8 cellular contexts compared by ENCODE assay signal in genomic region chr4:48173055-48173991, GRCh38. TPM values are rescaled to one million over a fixed set of nuclear protein-coding genes. Genes with fewer than 3 reads are reported as not detected.
DNase-seq lines count a peak whose midpoint lies in the region; ATAC-seq, FAIRE-seq and TF ChIP-seq lines count a peak whose summit lies in the region.

No MANE protein-coding gene starts in this region.

- H3K36me3 Mint-ChIP-seq in activated naive CD8-positive, alpha-beta T cell treated with anti-CD3 and anti-CD28 coated beads, Interleukin-2, amount 50 U/mL, for 24 hours (ENCODE audit: low read depth) = peaks cover 6% of the 10 kb centered on the region

- H4K91ac ChIP-seq in mesenchymal stem cell (ENCODE audit: low read length) = no peak overlapping the region

- no peak overlapping the region for H3K4me3 Mint-ChIP-seq in activated naive CD8-positive, alpha-beta T cell treated with anti-CD3 and anti-CD28 coated beads, Interleukin-2, amount 50 U/mL, for 24 hours

- peak overlapping the region in 1 of 2 experiments; percentile 39 for H3K4me3 ChIP-seq in mesenchymal stem cell (ENCODE audit: insufficient read depth in 1 of 2, low read depth in 1 of 2, low read length in 2 of 2)

- H2BK120ac ChIP-seq in mesenchymal stem cell (ENCODE audit: low read depth, low read length) = peak overlapping the region; percentile 52

- H3K14ac ChIP-seq in mesenchymal stem cell (ENCODE audit: low read length in 2 of 2) = no peak overlapping the region

- peaks cover 6% of the 10 kb centered on the region for H3K9me3 Mint-ChIP-seq in activated naive CD8-positive, alpha-beta T cell treated with anti-CD3 and anti-CD28 coated beads, Interleukin-2, amount 50 U/mL, for 24 hours

- peak overlapping the region; percentile 55 for H3K27ac Mint-ChIP-seq in activated naive CD8-positive, alpha-beta T cell treated with anti-CD3 and anti-CD28 coated beads, Interleukin-2, amount 50 U/mL, for 24 hours

- no peak overlapping the region for H2BK12ac ChIP-seq in mesenchymal stem cell (ENCODE audit: low read length in 2 of 2)

- no peaks in the 10 kb centered on the region for H3K27me3 Mint-ChIP-seq in activated naive CD8-positive, alpha-beta T cell treated with anti-CD3 and anti-CD28 coated beads, Interleukin-2, amount 50 U/mL, for 24 hours

- H3K79me1 ChIP-seq in mesenchymal stem cell (replicated peaks; ENCODE audit: low read length, poor library complexity, severe bottlenecking) = peaks cover 13% of the 10 kb centered on the region

- peak; percentile 76 for ATAC-seq in HG03196 (IDR thresholded peaks at IDR 0.05; ENCODE audit: unreplicated experiment)
- peak; percentile 58 for ATAC-seq in activated naive CD8-positive, alpha-beta T cell treated with anti-CD3 and anti-CD28 coated beads, Interleukin-2, amount 50 U/mL, for 24 hours

- peak overlapping the region in 1 of 2 experiments; percentile 16 for H3K18ac ChIP-seq in mesenchymal stem cell (ENCODE audit: low read depth in 1 of 2, low read length in 2 of 2)

- H2BK5ac ChIP-seq in mesenchymal stem cell (ENCODE audit: low read depth, low read length, poor library complexity, severe bottlenecking) = peak overlapping the region; percentile 20

- H2AK5ac ChIP-seq in mesenchymal stem cell (ENCODE audit: low read length, severe bottlenecking) = no peak overlapping the region

- H3K9ac ChIP-seq in mesenchymal stem cell (ENCODE audit: low read length) = peak overlapping the region; percentile 33

- H2AFZ ChIP-seq in mesenchymal stem cell (ENCODE audit: low read depth, low read length) = no peak overlapping the region

- peak; percentile 92 for FAIRE-seq in GM19239 (lab: Jason Lieb, UNC)

- no peak overlapping the region for H3K4me2 ChIP-seq in mesenchymal stem cell (ENCODE audit: low read length, poor library complexity, severe bottlenecking)

- no peaks in the 10 kb centered on the region for H3K27me3 ChIP-seq in mesenchymal stem cell (ENCODE audit: control insufficient read depth in 1 of 2, insufficient read depth in 1 of 2, low read length in 2 of 2)

- no peak overlapping the region for H4K8ac ChIP-seq in mesenchymal stem cell (ENCODE audit: low read length)

- peak overlapping the region; percentile 92 for H3K27ac ChIP-seq in mesenchymal stem cell (ENCODE audit: low read length, poor library complexity, severe bottlenecking)

- WGBS in mesenchymal stem cell = 72% methylated on average over 5 of the region's 6 CpGs

- H3K4me1 ChIP-seq in mesenchymal stem cell (ENCODE audit: control insufficient read depth, insufficient read depth, low read depth, low read length) = peaks cover 4% of the 10 kb centered on the region

- no peaks in the 10 kb centered on the region for H3K36me3 ChIP-seq in mesenchymal stem cell (ENCODE audit: control insufficient read depth in 1 of 2, insufficient read depth in 2 of 2, low read depth in 1 of 2, low read length in 2 of 2)

- H3K23ac ChIP-seq in mesenchymal stem cell (ENCODE audit: low read length in 2 of 2) = no peak overlapping the region

- H2BK15ac ChIP-seq in mesenchymal stem cell (ENCODE audit: low read depth, poor library complexity, severe bottlenecking) = no peak overlapping the region

- H3K4me1 Mint-ChIP-seq in activated naive CD8-positive, alpha-beta T cell treated with anti-CD3 and anti-CD28 coated beads, Interleukin-2, amount 50 U/mL, for 24 hours = peaks cover 26% of the 10 kb centered on the region

- no peak for TF ChIP-seq CTCF in AG09319 (IDR thresholded peaks at IDR 0.05; ENCODE audit: low read depth, low read length)

- DNase-seq in AG09319 (ENCODE audit: extremely low read depth, low read depth) (peak; percentile 24), GM19239 (ENCODE audit: insufficient read length, low spot score) (no peak), mesenchymal stem cell (peak; percentile 89), hypothalamus (lab: John Stamatoyannopoulos, UW) (no peak), RPMI8226 (no peak), cerebellar nuclear complex (lab: John Stamatoyannopoulos, UW) (no peak)
- no peak for DNase-seq in activated naive CD8-positive, alpha-beta T cell treated with anti-CD3 and anti-CD28 coated beads, Interleukin-2, amount 50 U/mL, for 24 hours

- H3K4ac ChIP-seq in mesenchymal stem cell (ENCODE audit: low read depth in 1 of 2, low read length in 2 of 2) = no peak overlapping the region

- peaks cover 7% of the 10 kb centered on the region for H3K9me3 ChIP-seq in mesenchymal stem cell (ENCODE audit: control insufficient read depth, low read length)

RNA-seq across cellular contexts. Expression of gene TXK, which starts 39.3 kb away (rescaled TPM):
- 0.88 TPM for polyA plus RNA-seq in mesenchymal stem cell (2013, experiment 1 of 2)
- polyA plus RNA-seq in mesenchymal stem cell (2013, experiment 2 of 2) = 1.1 TPM

Comparison
In these comparisons a context has a peak if more than half of its experiments do, and no peak if none do; other contexts are left out.
1. DNase-seq: peak in AG09319 (single experiment) and mesenchymal stem cell (single experiment); none in GM19239 (single experiment), activated naive CD8-positive, alpha-beta T cell treated with anti-CD3 and anti-CD28 coated beads, Interleukin-2, amount 50 U/mL, for 24 hours (single experiment), hypothalamus (0 of 51), RPMI8226 (single experiment) and cerebellar nuclear complex (0 of 2).